Comparison of ENCODE assay signal across 8 cellular contexts in the genomic region with DNA sequence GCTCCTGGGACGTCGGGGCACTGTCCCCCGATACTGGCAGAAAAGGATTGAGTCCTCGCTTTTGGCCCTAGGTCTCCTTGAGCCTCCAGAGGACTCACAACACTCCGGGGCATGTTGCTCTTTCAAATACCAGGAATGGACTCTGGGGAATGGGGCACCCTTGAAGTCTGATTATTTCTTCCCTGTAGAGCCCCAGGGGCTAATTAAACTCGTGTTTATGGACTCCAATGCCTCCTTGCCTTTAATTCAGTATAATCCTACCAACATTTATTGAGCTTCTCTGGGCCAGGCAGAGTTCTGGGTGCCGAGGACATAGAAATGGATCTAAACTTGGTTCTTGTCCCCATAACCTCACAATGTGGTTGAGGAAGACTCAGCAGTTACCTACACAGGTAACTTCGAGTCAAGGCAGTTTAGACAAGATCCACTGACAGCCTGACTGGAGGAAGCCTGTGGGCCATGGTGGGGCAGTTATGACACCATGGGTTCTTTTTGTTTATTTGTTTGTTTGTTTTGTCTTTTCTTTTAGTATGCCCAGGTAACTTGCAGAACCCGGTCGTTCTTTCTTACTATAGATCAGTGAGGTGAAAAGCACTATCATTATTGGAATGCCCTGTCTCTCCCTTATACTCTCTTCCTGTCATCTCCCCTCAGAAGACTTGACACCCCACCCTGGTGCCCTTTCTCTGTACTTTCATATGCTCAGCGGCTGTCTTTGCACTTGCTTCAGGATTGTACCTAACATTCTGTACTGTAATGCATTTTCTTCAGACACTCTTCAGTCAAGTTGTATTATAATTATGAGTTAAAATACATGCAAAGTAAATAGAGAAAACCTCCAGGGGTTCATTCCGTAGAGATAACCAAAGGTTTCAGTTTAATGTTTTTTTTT. TPM values are rescaled to one million over a fixed set of nuclear protein-coding genes. Genes with fewer than 3 reads are reported as not detected.
DNase-seq lines count a peak whose midpoint lies in the region; ATAC-seq and TF ChIP-seq lines count a peak whose summit lies in the region.

No MANE protein-coding gene starts in this region.

- H3K79me2 ChIP-seq in GM23338 (replicated peaks; ENCODE audit: insufficient read depth), result peaks cover 8% of the 10 kb centered on the region; the same call in 1 of the 2 replicates
- no peaks in the 10 kb centered on the region for H3K79me2 ChIP-seq in mesendoderm (ENCODE audit: control insufficient read depth, insufficient read depth, low read length)

- H3K27me3 Mint-ChIP-seq in Caco-2 (ENCODE audit: insufficient read depth, unreplicated experiment) (no peaks in the 10 kb centered on the region), GM23338 (ENCODE audit: insufficient read depth, low read depth, poor library complexity) (peaks cover 19% of the 10 kb centered on the region)

- CTCF ChIA-PET in Caco-2 (lab: Charles Lee), result interaction anchor here (1.4 kb wide), 2 partner anchors 25 to 39 kb away, joined by 5 to 9 read pairs; no protein-coding TSS in a partner anchor

- intact Hi-C loops in Caco-2 (cut with micrococcal nuclease; ENCODE audit: unreplicated experiment), result loop anchor here (1.0 to 5.0 kb wide), 3 partner anchors 39 to 333 kb away; a partner anchor contains a TSS

- DNase-seq in Caco-2, result peak in 1 of 2 experiments; percentile 64
- DNase-seq in GM23338 (ENCODE audit: low spot score), result peak; percentile 61
- peak; percentile 62 for DNase-seq in RKO (ENCODE audit: low spot score)
- DNase-seq in coronary artery (ENCODE audit: low spot score), result no peak
- DNase-seq in mesendoderm, result peak; percentile 62
- DNase-seq in central memory CD4-positive, alpha-beta T cell, result no peak
- DNase-seq in NCI-H1930 (lab: John Stamatoyannopoulos, UW), result no peak

- peak overlapping the region; percentile 73 for H3K56ac ChIP-seq in mesendoderm (ENCODE audit: low read length)

- H3K4me1 ChIP-seq in Caco-2 (peaks cover 51% of the 10 kb centered on the region), GM23338 (ENCODE audit: insufficient read depth) (peaks cover 24% of the 10 kb centered on the region), mesendoderm (ENCODE audit: control insufficient read depth, low read depth, low read length) (peaks cover 13% of the 10 kb centered on the region)

- H3K36me3 ChIP-seq in Caco-2 (ENCODE audit: control insufficient read depth, insufficient read depth, low read length) (no peaks in the 10 kb centered on the region), GM23338 (ENCODE audit: insufficient read depth) (no peaks in the 10 kb centered on the region), mesendoderm (ENCODE audit: control insufficient read depth, insufficient read depth, low read length) (no peaks in the 10 kb centered on the region)

- H3K4ac ChIP-seq in mesendoderm (ENCODE audit: low read depth, low read length), result peak overlapping the region; percentile 77

- H3K27ac ChIP-seq in GM23338 (ENCODE audit: low read depth) (peak overlapping the region; percentile 68; the same call in 1 of the 2 replicates), coronary artery (peak overlapping the region; percentile 93 to 98), mesendoderm (ENCODE audit: low read depth, low read length) (peak overlapping the region; percentile 76)

- no peaks in the 10 kb centered on the region for H3K9me2 ChIP-seq in GM23338 (ENCODE audit: insufficient read depth)

- peaks cover 7% of the 10 kb centered on the region; the same call in 1 of the 2 replicates for H3F3A ChIP-seq in GM23338 (replicated peaks; ENCODE audit: low read depth)

- H3K9ac ChIP-seq in mesendoderm (ENCODE audit: low read length), result peak overlapping the region; percentile 45

- no peak for TF ChIP-seq CTCF in Caco-2 (IDR thresholded peaks at IDR 0.05; ENCODE audit: insufficient read depth in 1 of 2, low read depth in 1 of 2, low read length in 1 of 2, severe bottlenecking in 1 of 2, unreplicated experiment in 1 of 2)
- TF ChIP-seq CTCF in GM23338 (conservative IDR thresholded peaks at IDR 0.05; ENCODE audit: low read depth in 2 of 2), result no peak
- TF ChIP-seq CTCF in coronary artery (IDR thresholded peaks at IDR 0.05), result no peak

- H3K27ac Mint-ChIP-seq in Caco-2 (ENCODE audit: unreplicated experiment), result peak overlapping the region; percentile 91
- no peak overlapping the region for H3K27ac Mint-ChIP-seq in GM23338

- BruUV-seq in Caco-2 (replicated peaks; lab: Mats Ljungman, UMichigan), result no TSS peak

- H3K4me2 ChIP-seq in GM23338, result peak overlapping the region; percentile 98
- no peak overlapping the region for H3K4me2 ChIP-seq in mesendoderm (ENCODE audit: low read length)

- no peak overlapping the region for H3K23ac ChIP-seq in mesendoderm (ENCODE audit: low read length)

- no peaks in the 10 kb centered on the region for H3K79me1 ChIP-seq in mesendoderm (ENCODE audit: low read length)

- H3K27me3 ChIP-seq in Caco-2 (replicated peaks; ENCODE audit: control insufficient read depth, insufficient read depth, low read length) (no peaks in the 10 kb centered on the region), GM23338 (ENCODE audit: insufficient read depth) (no peaks in the 10 kb centered on the region), mesendoderm (ENCODE audit: insufficient read depth, low read length, poor library complexity) (no peaks in the 10 kb centered on the region)

- no peaks in the 10 kb centered on the region for H3K9me3 Mint-ChIP-seq in Caco-2 (ENCODE audit: unreplicated experiment)
- H3K9me3 Mint-ChIP-seq in GM23338, result peaks cover 13% of the 10 kb centered on the region

- WGBS in mesendoderm (ENCODE audit: extremely low coverage, insufficient coverage, low lambda C conversion rate), result no CpG with 5 or more reads among the region's 12 CpGs

- peak overlapping the region; percentile 88 for H2BK120ac ChIP-seq in mesendoderm (ENCODE audit: low read depth, low read length)

- peak overlapping the region; percentile 89 for H2AFZ ChIP-seq in GM23338

- no peaks in the 10 kb centered on the region for H4K20me1 ChIP-seq in GM23338 (replicated peaks; ENCODE audit: insufficient read depth)

- H3K36me3 Mint-ChIP-seq in Caco-2 (ENCODE audit: insufficient read depth, unreplicated experiment) (peaks cover 40% of the 10 kb centered on the region), GM23338 (ENCODE audit: low read depth) (peaks cover 7% of the 10 kb centered on the region; the same call in 1 of the 3 replicates)

- H3K4me3 ChIP-seq in Caco-2 (ENCODE audit: low read depth, low read length), result peak overlapping the region; percentile 85
- peak overlapping the region; percentile 93 for H3K4me3 ChIP-seq in GM23338
- peak overlapping the region; percentile 86 for H3K4me3 ChIP-seq in coronary artery
- H3K4me3 ChIP-seq in mesendoderm (ENCODE audit: low read length), result no peak overlapping the region

- peak overlapping the region; percentile 3 for H2BK15ac ChIP-seq in mesendoderm (replicated peaks; ENCODE audit: low read depth)

- no peaks in the 10 kb centered on the region for H3K9me3 ChIP-seq in Caco-2

- H2AK5ac ChIP-seq in mesendoderm (ENCODE audit: low read length), result no peak overlapping the region

- POLR2A ChIA-PET in Caco-2 (lab: Charles Lee), result interaction anchor here (1.4 kb wide), 1 partner anchor 39 kb away, joined by 6 read pairs; no protein-coding TSS in a partner anchor

- H3K18ac ChIP-seq in mesendoderm (ENCODE audit: low read length), result peak overlapping the region; percentile 85

- peak overlapping the region; percentile 43 for H4K8ac ChIP-seq in mesendoderm (ENCODE audit: low read depth, low read length)

- H4K5ac ChIP-seq in mesendoderm (ENCODE audit: low read length), result no peak overlapping the region

- H2BK5ac ChIP-seq in mesendoderm (ENCODE audit: low read length), result peak overlapping the region; percentile 10

- ATAC-seq in GM23338 (peak; percentile 39), GM19395 (IDR thresholded peaks at IDR 0.05; ENCODE audit: unreplicated experiment) (no peak)

- peak overlapping the region; percentile 98 for H3K4me3 Mint-ChIP-seq in Caco-2 (ENCODE audit: unreplicated experiment)
- H3K4me3 Mint-ChIP-seq in GM23338, result peak overlapping the region; percentile 84

- H3K4me1 Mint-ChIP-seq in Caco-2 (ENCODE audit: low read depth, unreplicated experiment), result peaks cover 45% of the 10 kb centered on the region
- H3K4me1 Mint-ChIP-seq in GM23338, result peaks cover 40% of the 10 kb centered on the region

TF ChIP-seq in GM23338, 12 proteins besides CTCF, POLR2A, EP300 and RAD21 (continues in another document):
- no peak for TF ChIP-seq POLR2AphosphoS5 (IDR thresholded peaks at IDR 0.05; ENCODE audit: low read depth)
- no peak for TF ChIP-seq STAT1 (IDR thresholded peaks at IDR 0.05; ENCODE audit: unreplicated experiment)
- TF ChIP-seq NANOG (IDR thresholded peaks at IDR 0.05; ENCODE audit: borderline replicate concordance), result no peak
- TF ChIP-seq, protein P1, sequence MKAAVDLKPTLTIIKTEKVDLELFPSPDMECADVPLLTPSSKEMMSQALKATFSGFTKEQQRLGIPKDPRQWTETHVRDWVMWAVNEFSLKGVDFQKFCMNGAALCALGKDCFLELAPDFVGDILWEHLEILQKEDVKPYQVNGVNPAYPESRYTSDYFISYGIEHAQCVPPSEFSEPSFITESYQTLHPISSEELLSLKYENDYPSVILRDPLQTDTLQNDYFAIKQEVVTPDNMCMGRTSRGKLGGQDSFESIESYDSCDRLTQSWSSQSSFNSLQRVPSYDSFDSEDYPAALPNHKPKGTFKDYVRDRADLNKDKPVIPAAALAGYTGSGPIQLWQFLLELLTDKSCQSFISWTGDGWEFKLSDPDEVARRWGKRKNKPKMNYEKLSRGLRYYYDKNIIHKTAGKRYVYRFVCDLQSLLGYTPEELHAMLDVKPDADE (IDR thresholded peaks at IDR 0.05), result no peak
- no peak for TF ChIP-seq EZH2 (IDR thresholded peaks at IDR 0.05; ENCODE audit: low read depth, unreplicated experiment)

RNA-seq across cellular contexts. Expression of a gene that starts 3.2 kb away (rescaled TPM):
- total RNA-seq in Caco-2 (2022), result 56.4 and 62.6 TPM in 2 replicates
- total RNA-seq in GM23338 (2014; rRNA removed; shearing (Covaris generic)), result 15.1 and 16.2 TPM in 2 replicates
- polyA plus RNA-seq in GM23338 (2016; fragmentation: Nextera tagmentation; extraction: Ambion mirVana), result 10.0 and 10.1 TPM in 2 replicates
- 5.4 TPM for polyA plus RNA-seq in mesendoderm (2013, experiment 1 of 2)
- polyA plus RNA-seq in mesendoderm (2013, experiment 2 of 2), result 5.5 TPM

RNA-seq across cellular contexts. Expression of a gene that starts 47.4 kb away (rescaled TPM):
- total RNA-seq in Caco-2 (2022), result 117 and 118 TPM in 2 replicates
- 34.3 and 35.6 TPM in 2 replicates for total RNA-seq in GM23338 (2014; rRNA removed; shearing (Covaris generic))
- 199 and 230 TPM in 2 replicates for polyA plus RNA-seq in GM23338 (2016; fragmentation: Nextera tagmentation; extraction: Ambion mirVana)
- polyA plus RNA-seq in mesendoderm (2013, experiment 1 of 2), result 98.6 TPM
- polyA plus RNA-seq in mesendoderm (2013, experiment 2 of 2), result 101 TPM

RNA-seq across cellular contexts. Expression of a gene that starts 47.7 kb away (rescaled TPM):
- total RNA-seq in Caco-2 (2022), result 21.8 and 21.9 TPM in 2 replicates
- total RNA-seq in GM23338 (2014; rRNA removed; shearing (Covaris generic)), result 4.8 and 5.5 TPM in 2 replicates
- polyA plus RNA-seq in GM23338 (2016; fragmentation: Nextera tagmentation; extraction: Ambion mirVana), result 2.2 and 2.4 TPM in 2 replicates
- 4.1 TPM for polyA plus RNA-seq in mesendoderm (2013, experiment 1 of 2)
- 4.1 TPM for polyA plus RNA-seq in mesendoderm (2013, experiment 2 of 2)

Comparison
In these comparisons a context has a peak if more than half of its experiments do, and no peak if none do; other contexts are left out.
1. DNase-seq: peak in GM23338 (single experiment), RKO (single experiment) and mesendoderm (single experiment); none in coronary artery (single experiment), central memory CD4-positive, alpha-beta T cell (single experiment) and NCI-H1930 (0 of 2).
2. Peak in every context shown above with its lines, with median percentiles within 50 percentile points of each other: H3K27ac ChIP-seq.